Comparison of ENCODE assay signal across 14 cellular contexts in genomic region chr11:112785104-112785503, GRCh38.
A peak's percentile ranks its signal among the peaks of the same experiment; 100 is the strongest.
DNase-seq lines count a peak whose midpoint lies in the region; ATAC-seq, FAIRE-seq and TF ChIP-seq lines count a peak whose summit lies in the region.
"Had no signal": no experiment of that assay in that cellular context is flagged by ENCODE, and none has a peak within 500 bp of the region (broad histone marks: within the 10 kb centered on the region; RNA-seq: fewer than 3 reads in every experiment).

No MANE protein-coding gene starts in this region.

- H3K27ac ChIP-seq in astrocyte (ENCODE audit: low read depth, low read length), result peak overlapping the region; percentile 63
- peak overlapping the region; percentile 77 for H3K27ac ChIP-seq in left ventricle myocardium inferior (replicated peaks)
- H3K27ac ChIP-seq in smooth muscle cell (ENCODE audit: low read depth), result peak overlapping the region; percentile 59
- peak overlapping the region in 2 of 4 donors; percentile 57 to 76 for H3K27ac ChIP-seq in esophagus muscularis mucosa (replicated peaks in 1 of 4)
- H3K27ac ChIP-seq in CD4-positive, alpha-beta memory T cell (ENCODE audit: low read depth, low read length), result no peak overlapping the region
- H3K27ac ChIP-seq: KMS-11, VCaP had no signal

- H3K27ac Mint-ChIP-seq in astrocyte (ENCODE audit: unreplicated experiment) (no peak overlapping the region), T-helper 17 cell (no peak overlapping the region)
- no peak overlapping the region for H3K27ac Mint-ChIP-seq in CD4-positive, alpha-beta memory T cell
- H3K27ac Mint-ChIP-seq: memory B cell had no signal

- H3K4me1 Mint-ChIP-seq in astrocyte (ENCODE audit: low read depth, unreplicated experiment) (peaks cover 9% of the 10 kb centered on the region), T-helper 17 cell (no peaks in the 10 kb centered on the region)
- H3K4me1 Mint-ChIP-seq in CD4-positive, alpha-beta memory T cell, result peaks cover 0 to 3% (median 0%) of the 10 kb centered on the region in 4 donors
- H3K4me1 Mint-ChIP-seq: memory B cell had no signal

- intact Hi-C loops in left ventricle myocardium inferior (cut with micrococcal nuclease) (no loop called here), esophagus muscularis mucosa (cut with DNase I) (no loop called here)
- intact Hi-C loops in CD4-positive, alpha-beta memory T cell (cut with micrococcal nuclease), result no loop called here

- no peak for FAIRE-seq in H54 (lab: Jason Lieb, UNC)
- FAIRE-seq in astrocyte (lab: Jason Lieb, UNC), result peak; percentile 37
- FAIRE-seq: GM12892 had no signal

- H3K9me3 ChIP-seq in astrocyte (ENCODE audit: insufficient read depth, low read depth, low read length) (no peaks in the 10 kb centered on the region), left ventricle myocardium inferior (replicated peaks) (no peaks in the 10 kb centered on the region), smooth muscle cell (replicated peaks; ENCODE audit: low read depth) (no peaks in the 10 kb centered on the region), esophagus muscularis mucosa (no peaks in the 10 kb centered on the region), T-helper 17 cell (ENCODE audit: control insufficient read depth, low read length, poor library complexity, severe bottlenecking) (no peaks in the 10 kb centered on the region)
- no peaks in the 10 kb centered on the region for H3K9me3 ChIP-seq in CD4-positive, alpha-beta memory T cell (ENCODE audit: control insufficient read depth in 1 of 2, low read length in 2 of 2)

- H3K36me3 Mint-ChIP-seq in astrocyte (ENCODE audit: low read depth, unreplicated experiment), result no peaks in the 10 kb centered on the region
- peaks cover 2% of the 10 kb centered on the region for H3K36me3 Mint-ChIP-seq in T-helper 17 cell (ENCODE audit: low read depth)
- no peaks in the 10 kb centered on the region for H3K36me3 Mint-ChIP-seq in CD4-positive, alpha-beta memory T cell
- H3K36me3 Mint-ChIP-seq: memory B cell had no signal

- WGBS in smooth muscle cell (ENCODE audit: low lambda C conversion rate), result 49% methylated on average over 8 of the region's 8 CpGs
- WGBS in esophagus muscularis mucosa, result 59% methylated on average over 8 of the region's 8 CpGs

- H2AFZ ChIP-seq in astrocyte (ENCODE audit: low read depth, low read length), result peak overlapping the region; percentile 46
- H2AFZ ChIP-seq in smooth muscle cell (ENCODE audit: low read depth), result no peak overlapping the region

- no peaks in the 10 kb centered on the region for H3K36me3 ChIP-seq in astrocyte (ENCODE audit: insufficient read depth, low read length)
- no peaks in the 10 kb centered on the region for H3K36me3 ChIP-seq in left ventricle myocardium inferior
- H3K36me3 ChIP-seq in smooth muscle cell (ENCODE audit: low read depth), result no peaks in the 10 kb centered on the region
- no peaks in the 10 kb centered on the region for H3K36me3 ChIP-seq in esophagus muscularis mucosa
- no peaks in the 10 kb centered on the region for H3K36me3 ChIP-seq in CD4-positive, alpha-beta memory T cell (ENCODE audit: insufficient read depth, low read length)

- CTCF ChIA-PET in CD4-positive, alpha-beta memory T cell (lab: Charles Lee; ENCODE audit: partially characterized antibody), result no interaction called here

- DNase-seq in H54 (ENCODE audit: insufficient read length, low spot score), result peak; percentile 50
- peak; percentile 80 for DNase-seq in astrocyte (ENCODE audit: low read depth)
- DNase-seq in left ventricle myocardium inferior, result no peak
- no peak for DNase-seq in smooth muscle cell (lab: John Stamatoyannopoulos, UW; ENCODE audit: unreplicated experiment)
- no peak for DNase-seq in esophagus muscularis mucosa (ENCODE audit: extremely low spot score)
- no peak for DNase-seq in T-helper 17 cell
- no peak for DNase-seq in CD4-positive, alpha-beta memory T cell
- DNase-seq: activated T-cell treated with anti-CD3 and anti-CD28 coated beads, Interleukin-2, amount 50 U/mL, for 48 hours; NCI-H2107 had no signal

- H3K4me3 ChIP-seq in astrocyte (ENCODE audit: insufficient read depth, low read depth, low read length), result no peak overlapping the region
- H3K4me3 ChIP-seq in left ventricle myocardium inferior, result peak overlapping the region; percentile 54
- H3K4me3 ChIP-seq in smooth muscle cell, result no peak overlapping the region
- peak overlapping the region in 1 of 4 donors; percentile 43 for H3K4me3 ChIP-seq in esophagus muscularis mucosa
- no peak overlapping the region for H3K4me3 ChIP-seq in CD4-positive, alpha-beta memory T cell (ENCODE audit: low read length in 2 of 2)

- TF ChIP-seq POLR2A in H54 (IDR thresholded peaks at IDR 0.05; ENCODE audit: low read depth, low read length) (no peak), esophagus muscularis mucosa (IDR thresholded peaks at IDR 0.05; ENCODE audit: low read depth) (no peak)

- TF ChIP-seq CTCF in astrocyte (IDR thresholded peaks at IDR 0.05; ENCODE audit: insufficient read depth, low read depth, low read length) (no peak), left ventricle myocardium inferior (IDR thresholded peaks at IDR 0.05; ENCODE audit: borderline replicate concordance) (no peak), smooth muscle cell (IDR thresholded peaks at IDR 0.05; ENCODE audit: borderline replicate concordance, insufficient read depth, poor library complexity, severe bottlenecking) (no peak), esophagus muscularis mucosa (IDR thresholded peaks at IDR 0.05) (no peak)

- no peaks in the 10 kb centered on the region for H3K9me3 Mint-ChIP-seq in astrocyte (ENCODE audit: unreplicated experiment)
- H3K9me3 Mint-ChIP-seq in CD4-positive, alpha-beta memory T cell, result peaks cover 0 to 2% (median 0%) of the 10 kb centered on the region in 8 donors

- H3K27me3 ChIP-seq in astrocyte (ENCODE audit: insufficient read depth, low read length) (no peaks in the 10 kb centered on the region), left ventricle myocardium inferior (ENCODE audit: low read depth) (peaks cover 17% of the 10 kb centered on the region), smooth muscle cell (ENCODE audit: low read depth) (no peaks in the 10 kb centered on the region), esophagus muscularis mucosa (no peaks in the 10 kb centered on the region)
- no peaks in the 10 kb centered on the region for H3K27me3 ChIP-seq in CD4-positive, alpha-beta memory T cell (ENCODE audit: insufficient read depth, low read length)

- peaks cover 31% of the 10 kb centered on the region for H3F3A ChIP-seq in smooth muscle cell (ENCODE audit: low read depth)

- H3K79me2 ChIP-seq in astrocyte (ENCODE audit: insufficient read depth, low read length) (no peaks in the 10 kb centered on the region), smooth muscle cell (ENCODE audit: low read depth) (no peaks in the 10 kb centered on the region)

- peak overlapping the region; percentile 68 for H3K4me2 ChIP-seq in astrocyte (ENCODE audit: low read length)
- peak overlapping the region; percentile 35 for H3K4me2 ChIP-seq in smooth muscle cell
- H3K4me2 ChIP-seq: KMS-11 had no signal

- TF ChIP-seq EP300 in esophagus muscularis mucosa (IDR thresholded peaks at IDR 0.05), result no peak

- peaks cover 3% of the 10 kb centered on the region for H3K27me3 Mint-ChIP-seq in astrocyte (ENCODE audit: low read depth, unreplicated experiment)
- peaks cover 35% of the 10 kb centered on the region for H3K27me3 Mint-ChIP-seq in T-helper 17 cell
- H3K27me3 Mint-ChIP-seq in CD4-positive, alpha-beta memory T cell, result peaks cover 3 to 7% of the 10 kb centered on the region in 2 donors

- H3K4me1 ChIP-seq in astrocyte (ENCODE audit: insufficient read depth, low read length), result peaks cover 38% of the 10 kb centered on the region
- H3K4me1 ChIP-seq in left ventricle myocardium inferior, result peaks cover 50% of the 10 kb centered on the region
- H3K4me1 ChIP-seq in smooth muscle cell (ENCODE audit: low read depth), result peaks cover 7% of the 10 kb centered on the region
- H3K4me1 ChIP-seq in esophagus muscularis mucosa, result peaks cover 28 to 36% (median 36%) of the 10 kb centered on the region in 4 donors
- no peaks in the 10 kb centered on the region for H3K4me1 ChIP-seq in CD4-positive, alpha-beta memory T cell (ENCODE audit: insufficient read depth, low read length)

- no peak for ATAC-seq in T-helper 17 cell
- ATAC-seq in HG03175 (IDR thresholded peaks at IDR 0.05; ENCODE audit: unreplicated experiment), result no peak

- H3K9ac ChIP-seq in astrocyte (ENCODE audit: low read length), result no peak overlapping the region
- H3K9ac ChIP-seq in smooth muscle cell (ENCODE audit: low read depth), result no peak overlapping the region
- H3K9ac ChIP-seq: KMS-11 had no signal

- H4K20me1 ChIP-seq in astrocyte (ENCODE audit: insufficient read depth, low read length), result no peaks in the 10 kb centered on the region
- no peaks in the 10 kb centered on the region for H4K20me1 ChIP-seq in smooth muscle cell (ENCODE audit: low read depth)

- H3K4me3 Mint-ChIP-seq in astrocyte (ENCODE audit: unreplicated experiment) (no peak overlapping the region), T-helper 17 cell (no peak overlapping the region)
- H3K4me3 Mint-ChIP-seq in CD4-positive, alpha-beta memory T cell, result no peak overlapping the region
- H3K4me3 Mint-ChIP-seq: memory B cell had no signal

- POLR2A ChIA-PET in CD4-positive, alpha-beta memory T cell (lab: Charles Lee; ENCODE audit: partially characterized antibody), result no interaction called here

Comparison
In these comparisons a context has a peak if more than half of its experiments do, and no peak if none do; other contexts are left out.
1. DNase-seq: peak in H54 (single experiment) and astrocyte (single experiment); none in left ventricle myocardium inferior (single experiment), smooth muscle cell (single experiment), esophagus muscularis mucosa (single experiment), T-helper 17 cell (0 of 3) and CD4-positive, alpha-beta memory T cell (0 of 5).